Comparison of ENCODE assay signal across 7 cellular contexts in genomic region chr4:5459236-5459635, GRCh38.
"Had no signal": no experiment of that assay in that cellular context is flagged by ENCODE, and none has a peak within 500 bp of the region (broad histone marks: within the 10 kb centered on the region; RNA-seq: fewer than 3 reads in every experiment).

No MANE protein-coding gene starts in this region.

- H3K27ac ChIP-seq: HL-60 had no signal

- H3K36me3 Mint-ChIP-seq: IgD-negative memory B cell had no signal

- H3K27me3 Mint-ChIP-seq: IgD-negative memory B cell had no signal

- H3K4me3 ChIP-seq: K562 had no signal

- H3K27ac Mint-ChIP-seq: IgD-negative memory B cell had no signal

- H3K4me1 Mint-ChIP-seq: IgD-negative memory B cell had no signal

- ATAC-seq: HepG2, K562 had no signal

- DNase-seq: IMR-90, KBM-7, KG1 had no signal
